19 cellular contexts compared by ENCODE assay signal in genomic region chr1:84282780-84283333, GRCh38.
"Had no signal": no experiment of that assay in that cellular context is flagged by ENCODE, and none has a peak within 500 bp of the region (broad histone marks: within the 10 kb centered on the region; RNA-seq: fewer than 3 reads in every experiment).

No MANE protein-coding gene starts in this region.

- H3K4me1 ChIP-seq: parathyroid adenoma, tibial nerve had no signal

- H3K27ac Mint-ChIP-seq: activated naive CD8-positive, alpha-beta T cell; brain; dendritic cell treated with granulocyte-macrophage colony-stimulating factor and Interleukin-4, amounts not matched to agents 40 ng/mL and 50 ng/mL, for 4 days; effector memory CD8-positive, alpha-beta T cell; stimulated activated effector memory CD8-positive, alpha-beta T cell treated with anti-CD3 and anti-CD28 coated beads, Interleukin-12 subunit alpha, Interleukin-12 subunit beta, amount 100 ng/mL, for 72 hours had no signal

- H3K4me2 ChIP-seq: hepatocyte, smooth muscle cell had no signal

- H3K36me3 ChIP-seq: tibial nerve had no signal

- H3K4me3 Mint-ChIP-seq: activated naive CD8-positive, alpha-beta T cell; activated T-cell treated with anti-CD3 and anti-CD28 coated beads, Interleukin-2, amount 50 U/mL, for 4 hours; brain; central memory CD8-positive, alpha-beta T cell; dendritic cell treated with granulocyte-macrophage colony-stimulating factor and Interleukin-4, amounts not matched to agents 40 ng/mL and 50 ng/mL, for 4 days; effector memory CD8-positive, alpha-beta T cell; stimulated activated effector memory CD8-positive, alpha-beta T cell treated with anti-CD3 and anti-CD28 coated beads, Interleukin-12 subunit alpha, Interleukin-12 subunit beta, amount 100 ng/mL, for 72 hours had no signal

- H3K4me3 ChIP-seq: hepatocyte, smooth muscle cell, tibial nerve had no signal

- H3K27me3 ChIP-seq: hepatocyte, tibial nerve had no signal

- H2AFZ ChIP-seq: hepatocyte, parathyroid adenoma had no signal

- DNase-seq: activated CD4-positive, alpha-beta T cell treated with anti-CD3 and anti-CD28 coated beads for 1 hour; activated CD4-positive, alpha-beta T cell treated with anti-CD3 and anti-CD28 coated beads, Interleukin-2, amount 50 U/mL, for 48 hours; activated effector memory CD4-positive, alpha-beta T cell treated with anti-CD3 and anti-CD28 coated beads, Interleukin-2, amount 50 U/mL, for 16 hours; activated T-cell treated with anti-CD3 and anti-CD28 coated beads, Interleukin-2, amount 50 U/mL, for 4 hours; amygdala; effector memory CD8-positive, alpha-beta T cell; kidney glomerular epithelial cell; right cardiac atrium; T-helper 9 cell had no signal

- H3K27me3 Mint-ChIP-seq: brain; dendritic cell treated with granulocyte-macrophage colony-stimulating factor and Interleukin-4, amounts not matched to agents 40 ng/mL and 50 ng/mL, for 4 days had no signal

- H3K36me3 Mint-ChIP-seq: stimulated activated effector memory CD8-positive, alpha-beta T cell treated with anti-CD3 and anti-CD28 coated beads, Interleukin-12 subunit alpha, Interleukin-12 subunit beta, amount 100 ng/mL, for 72 hours had no signal

- H3K79me2 ChIP-seq: hepatocyte, parathyroid adenoma had no signal

- H3K4me1 Mint-ChIP-seq: brain; central memory CD8-positive, alpha-beta T cell; stimulated activated effector memory CD8-positive, alpha-beta T cell treated with anti-CD3 and anti-CD28 coated beads, Interleukin-12 subunit alpha, Interleukin-12 subunit beta, amount 100 ng/mL, for 72 hours had no signal

- H3K9me3 Mint-ChIP-seq: effector memory CD8-positive, alpha-beta T cell had no signal

- ATAC-seq: activated T-cell treated with anti-CD3 and anti-CD28 coated beads, Interleukin-2, amount 50 U/mL, for 4 hours; effector memory CD8-positive, alpha-beta T cell; right cardiac atrium; stimulated activated effector memory CD8-positive, alpha-beta T cell treated with anti-CD3 and anti-CD28 coated beads, Interleukin-12 subunit alpha, Interleukin-12 subunit beta, amount 100 ng/mL, for 72 hours had no signal

- H3K27ac ChIP-seq: epithelial cell of prostate, hepatocyte, parathyroid adenoma, tibial nerve had no signal

- H3K9ac ChIP-seq: parathyroid adenoma had no signal
